In genomic region chr16:933581-933980, GRCh38 we compare ENCODE assay signal across 8 cellular contexts.
"Had no signal": no experiment of that assay in that cellular context is flagged by ENCODE, and none has a peak within 500 bp of the region (broad histone marks: within the 10 kb centered on the region; RNA-seq: fewer than 3 reads in every experiment).

No MANE protein-coding gene starts in this region.

- FAIRE-seq: HTR-8/SVneo had no signal

- DNase-seq: GM23248, GOT3, H7, HFFc6, IMR-90 had no signal

- H3K36me3 ChIP-seq: HAP-1 had no signal

- H3K9me3 Mint-ChIP-seq: HFFc6 had no signal

- H3K4me1 ChIP-seq: HAP-1 had no signal

- H3K9ac ChIP-seq: GM23248 had no signal

- H3K4me3 ChIP-seq: GM23248, HAP-1 had no signal

- H3K9me3 ChIP-seq: HAP-1 had no signal

- ATAC-seq: HCT116 had no signal

- H2AFZ ChIP-seq: GM23248 had no signal

- H3K27ac Mint-ChIP-seq: HFFc6 had no signal

- H3K27ac ChIP-seq: GM23248 had no signal

- H3K4me3 Mint-ChIP-seq: HFFc6 had no signal
